ENCODE assay signal across 17 cellular contexts in genomic region chr5:172447646-172448365, GRCh38. TPM values are rescaled to one million over a fixed set of nuclear protein-coding genes. Genes with fewer than 3 reads are reported as not detected.
DNase-seq lines count a peak whose midpoint lies in the region; ATAC-seq and TF ChIP-seq lines count a peak whose summit lies in the region.
"Had no signal": no experiment of that assay in that cellular context is flagged by ENCODE, and none has a peak within 500 bp of the region (broad histone marks: within the 10 kb centered on the region; RNA-seq: fewer than 3 reads in every experiment).

No MANE protein-coding gene starts in this region.

- TF ChIP-seq CTCF in OCI-LY7 (conservative IDR thresholded peaks at IDR 0.05; ENCODE audit: low read length) (peak; percentile 53; the same call in 1 of the 2 replicates), fibroblast of mammary gland (conservative IDR thresholded peaks at IDR 0.05; ENCODE audit: control insufficient read depth, insufficient read depth, low read depth, low read length) (peak; percentile 21)

- ATAC-seq in HG02759 (IDR thresholded peaks at IDR 0.05; ENCODE audit: unreplicated experiment) (no peak), GM21825 (IDR thresholded peaks at IDR 0.05; ENCODE audit: unreplicated experiment) (no peak)
- ATAC-seq: A549 had no signal

- no TSS peak for BruUV-seq in OCI-LY7 (replicated peaks; lab: Mats Ljungman, UMichigan)

- H3K79me2 ChIP-seq in OCI-LY7 (ENCODE audit: insufficient read depth, low read depth, low read length): no peaks in the 10 kb centered on the region

- peak overlapping the region in 8 of 11 experiments; percentile 71 to 93 (median 86); a peak in 13 of 22 replicates for H3K4me2 ChIP-seq in BLaER1 treated with 17β-estradiol and CSF1 and Interleukin-3, amounts not matched to agents 10 nM and 100 nM
- no peak overlapping the region for H3K4me2 ChIP-seq in OCI-LY7 (ENCODE audit: low read length)
- H3K4me2 ChIP-seq: A549, KMS-11 had no signal

- no peak overlapping the region for H3K4me3 ChIP-seq in BLaER1 treated with 17β-estradiol and CSF1 and Interleukin-3, amounts not matched to agents 10 nM and 100 nM
- H3K4me3 ChIP-seq in OCI-LY7 (ENCODE audit: low read depth, low read length, poor library complexity, severe bottlenecking) (no peak overlapping the region), fibroblast of mammary gland (ENCODE audit: control insufficient read depth, low read depth, low read length) (no peak overlapping the region), stomach smooth muscle (ENCODE audit: low read length in 2 of 2) (no peak overlapping the region)
- H3K4me3 ChIP-seq: A549 had no signal

- H2AFZ ChIP-seq in OCI-LY7 (ENCODE audit: low read length): no peak overlapping the region

- POLR2A ChIA-PET in OCI-LY7 (lab: Charles Lee): interaction anchor here (0.6 kb wide), 1 partner anchor 257 kb away, joined by 3 read pairs; no protein-coding TSS in a partner anchor

- H3K4me1 ChIP-seq in BLaER1 treated with 17β-estradiol and CSF1 and Interleukin-3, amounts not matched to agents 10 nM and 100 nM: peaks cover 41 to 99% (median 86%) of the 10 kb centered on the region in 10 experiments
- H3K4me1 ChIP-seq in OCI-LY7 (ENCODE audit: insufficient read depth, low read length, poor library complexity, severe bottlenecking) (no peaks in the 10 kb centered on the region), stomach smooth muscle (ENCODE audit: control insufficient read depth, insufficient read depth, low read length) (peaks cover 70% of the 10 kb centered on the region)

- no peaks in the 10 kb centered on the region for H3K9me3 ChIP-seq in BLaER1 treated with 17β-estradiol and CSF1 and Interleukin-3, amounts not matched to agents 10 nM and 100 nM (replicated peaks in 1 of 11)
- no peaks in the 10 kb centered on the region for H3K9me3 ChIP-seq in OCI-LY7 (ENCODE audit: low read length)
- H3K9me3 ChIP-seq in stomach smooth muscle (ENCODE audit: control insufficient read depth in 2 of 2, low read length in 2 of 2): no peaks in the 10 kb centered on the region
- H3K9me3 ChIP-seq: A549 had no signal

- no peak overlapping the region for H3K27ac ChIP-seq in BLaER1 treated with 17β-estradiol and CSF1 and Interleukin-3, amounts not matched to agents 10 nM and 100 nM
- H3K27ac ChIP-seq in OCI-LY7 (ENCODE audit: low read depth, low read length, poor library complexity, severe bottlenecking) (no peak overlapping the region), stomach smooth muscle (ENCODE audit: low read length) (peak overlapping the region; percentile 6)
- H3K27ac ChIP-seq: A549, KMS-11 had no signal

- CTCF ChIA-PET in OCI-LY7 (lab: Charles Lee; ENCODE audit: unreplicated experiment): no interaction called here

- DNase-seq in OCI-LY7 (ENCODE audit: low spot score) (no peak), fibroblast of mammary gland (ENCODE audit: low read depth) (no peak), NCI-H2107 (lab: John Stamatoyannopoulos, UW) (no peak), COLO829 (ENCODE audit: low spot score) (no peak)
- DNase-seq: Calu3, DMS79 treated with DMSO at 0.1 percent for 48 hours, GDM1, NCI-H1092 treated with DMSO at 0.1 percent for 48 hours, NCI-H1694, NCI-H446, NCI-H774 had no signal

- intact Hi-C loops in OCI-LY7 (cut with micrococcal nuclease; ENCODE audit: unreplicated experiment): no loop called here

- no peaks in the 10 kb centered on the region for H3K9me2 ChIP-seq in OCI-LY7 (ENCODE audit: insufficient read depth, low read length)

- no peaks in the 10 kb centered on the region for H3K27me3 ChIP-seq in BLaER1 treated with 17β-estradiol and CSF1 and Interleukin-3, amounts not matched to agents 10 nM and 100 nM
- no peaks in the 10 kb centered on the region for H3K27me3 ChIP-seq in stomach smooth muscle (ENCODE audit: control insufficient read depth in 1 of 2, insufficient read depth in 2 of 2, low read length in 2 of 2)

- H3K36me3 ChIP-seq in BLaER1 treated with 17β-estradiol and CSF1 and Interleukin-3, amounts not matched to agents 10 nM and 100 nM: peaks cover 0 to 28% (median 0%) of the 10 kb centered on the region in 11 experiments; a peak in 7 of 22 replicates
- no peaks in the 10 kb centered on the region for H3K36me3 ChIP-seq in OCI-LY7 (ENCODE audit: insufficient read depth, low read length)
- peaks cover 0 to 2% of the 10 kb centered on the region in 2 donors for H3K36me3 ChIP-seq in stomach smooth muscle (ENCODE audit: control insufficient read depth in 2 of 2, insufficient read depth in 2 of 2, low read length in 2 of 2)

- H3K9ac ChIP-seq in BLaER1 treated with 17β-estradiol and CSF1 and Interleukin-3, amounts not matched to agents 10 nM and 100 nM: no peak overlapping the region
- no peak overlapping the region for H3K9ac ChIP-seq in stomach smooth muscle (ENCODE audit: low read length in 2 of 2)
- H3K9ac ChIP-seq: KMS-11 had no signal

- peaks cover 5 to 92% (median 56%) of the 10 kb centered on the region in 11 experiments; a peak in 20 of 22 replicates for H4K20me1 ChIP-seq in BLaER1 treated with 17β-estradiol and CSF1 and Interleukin-3, amounts not matched to agents 10 nM and 100 nM
- no peaks in the 10 kb centered on the region for H4K20me1 ChIP-seq in OCI-LY7 (ENCODE audit: insufficient read depth, low read length)

RNA-seq across cellular contexts. Expression of gene SH3PXD2B, which starts 6.5 kb away (rescaled TPM):
- total RNA-seq in OCI-LY7 (2014; rRNA removed; shearing (Covaris generic)): not detected in 2 replicates
- total RNA-seq in OCI-LY7 (2022): 0.10 and 0.11 TPM in 2 replicates
